19 cellular contexts compared by ENCODE assay signal in the genomic region with DNA sequence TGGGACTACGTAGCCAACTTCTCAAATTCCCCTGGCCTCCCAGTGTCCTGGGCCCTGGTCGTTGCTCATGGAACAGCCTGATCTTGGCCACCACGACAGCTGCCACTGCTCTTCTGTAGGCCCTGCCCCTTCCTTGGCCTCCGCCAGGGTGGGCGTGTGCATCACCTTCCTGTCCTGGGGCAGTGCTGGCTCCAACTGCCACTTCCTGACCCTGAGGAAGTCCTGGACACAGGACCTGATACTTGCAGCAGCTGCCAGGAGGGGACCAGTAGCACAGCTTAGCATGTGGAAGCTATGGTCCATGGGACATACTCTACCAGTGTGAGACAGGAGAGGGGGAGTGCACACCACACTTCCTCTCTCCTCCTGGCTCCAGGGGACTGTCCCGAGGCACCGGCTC.
DNase-seq lines count a peak whose midpoint lies in the region; ATAC-seq and TF ChIP-seq lines count a peak whose summit lies in the region.
"Had no signal": no experiment of that assay in that cellular context is flagged by ENCODE, and none has a peak within 500 bp of the region (broad histone marks: within the 10 kb centered on the region; RNA-seq: fewer than 3 reads in every experiment).

No MANE protein-coding gene starts in this region.

- CTCF ChIA-PET in WTC11 (lab: Charles Lee): interaction anchor here (1.2 kb wide), 1 partner anchor 38 kb away, joined by 5 read pairs; no protein-coding TSS in a partner anchor
- CTCF ChIA-PET in naive thymus-derived CD4-positive, alpha-beta T cell (lab: Charles Lee): no interaction called here

- H3K27me3 ChIP-seq in naive thymus-derived CD4-positive, alpha-beta T cell (ENCODE audit: control insufficient read depth in 2 of 2, insufficient read depth in 2 of 2, low read length in 2 of 2): no peaks in the 10 kb centered on the region
- H3K27me3 ChIP-seq: BE2C had no signal

- no peaks in the 10 kb centered on the region for H3K36me3 ChIP-seq in naive thymus-derived CD4-positive, alpha-beta T cell (ENCODE audit: control insufficient read depth in 2 of 3, insufficient read depth in 3 of 3, low read length in 3 of 3)
- H3K36me3 ChIP-seq: BE2C had no signal

- H3K4me1 ChIP-seq in naive thymus-derived CD4-positive, alpha-beta T cell (ENCODE audit: control insufficient read depth in 2 of 2, insufficient read depth in 2 of 2, low read length in 2 of 2): no peaks in the 10 kb centered on the region
- H3K4me1 ChIP-seq: BE2C had no signal

- H3K36me3 Mint-ChIP-seq in WTC11: peaks cover 14% of the 10 kb centered on the region
- H3K36me3 Mint-ChIP-seq in naive thymus-derived CD4-positive, alpha-beta T cell: peaks cover 0 to 8% (median 0%) of the 10 kb centered on the region in 5 donors
- no peaks in the 10 kb centered on the region for H3K36me3 Mint-ChIP-seq in stimulated activated memory B cell treated with anti-CD40 and anti-IgM and Interleukin-4, amounts not matched to agents 10 μg/mL and 1 μg/mL and 100 μg/mL, for 72 hours
- H3K36me3 Mint-ChIP-seq in osteocyte (ENCODE audit: unreplicated experiment): peaks cover 2% of the 10 kb centered on the region
- H3K36me3 Mint-ChIP-seq: CD4-positive, alpha-beta memory T cell had no signal

- no peak overlapping the region for H3K27ac ChIP-seq in naive thymus-derived CD4-positive, alpha-beta T cell (ENCODE audit: low read depth, low read length)

- TF ChIP-seq CTCF in WTC11 (IDR thresholded peaks at IDR 0.05): no peak
- TF ChIP-seq CTCF in osteocyte (IDR thresholded peaks at IDR 0.05): no peak

- intact Hi-C loops in naive thymus-derived CD4-positive, alpha-beta T cell (cut with micrococcal nuclease): no loop called here
- intact Hi-C loops in sciatic nerve (cut with DNase I): no loop called here

- peak; percentile 50 to 73 for DNase-seq in NCI-H524 (lab: John Stamatoyannopoulos, UW)
- no peak for DNase-seq in NCI-H524 treated with DMSO at 0.1 percent for 48 hours (lab: John Stamatoyannopoulos, UW)
- no peak for DNase-seq in WTC11 (ENCODE audit: low spot score)
- DNase-seq in naive thymus-derived CD4-positive, alpha-beta T cell: no peak
- DNase-seq in osteocyte (ENCODE audit: extremely low spot score, unreplicated experiment): no peak
- no peak for DNase-seq in sciatic nerve (ENCODE audit: low spot score)
- DNase-seq: 8988T; BE2C; CD4-positive, alpha-beta memory T cell; GF-D8; GOT3; KBM-7; NCI-H1048; NCI-H1436 treated with DMSO at 0.1 percent for 48 hours; NCI-H2029 treated with DMSO at 0.1 percent for 48 hours; NCI-H510A treated with DMSO at 0.1 percent for 48 hours; RPMI8226 had no signal

- no peaks in the 10 kb centered on the region for H3K9me3 ChIP-seq in naive thymus-derived CD4-positive, alpha-beta T cell (ENCODE audit: control insufficient read depth in 2 of 3, low read length in 3 of 3)
- H3K9me3 ChIP-seq: BE2C had no signal

- H3K4me3 Mint-ChIP-seq in WTC11 (no peak overlapping the region), osteocyte (ENCODE audit: unreplicated experiment) (no peak overlapping the region)
- no peak overlapping the region for H3K4me3 Mint-ChIP-seq in naive thymus-derived CD4-positive, alpha-beta T cell
- H3K4me3 Mint-ChIP-seq in stimulated activated memory B cell treated with anti-CD40 and anti-IgM and Interleukin-4, amounts not matched to agents 10 μg/mL and 1 μg/mL and 100 μg/mL, for 72 hours: no peak overlapping the region

- H3K27ac Mint-ChIP-seq in WTC11: no peak overlapping the region
- H3K27ac Mint-ChIP-seq in naive thymus-derived CD4-positive, alpha-beta T cell: no peak overlapping the region
- no peak overlapping the region for H3K27ac Mint-ChIP-seq in stimulated activated memory B cell treated with anti-CD40 and anti-IgM and Interleukin-4, amounts not matched to agents 10 μg/mL and 1 μg/mL and 100 μg/mL, for 72 hours
- H3K27ac Mint-ChIP-seq in osteocyte (ENCODE audit: unreplicated experiment): no peak overlapping the region
- H3K27ac Mint-ChIP-seq: CD4-positive, alpha-beta memory T cell had no signal

- H3K27me3 Mint-ChIP-seq in WTC11 (ENCODE audit: low read depth) (peaks cover 12% of the 10 kb centered on the region), osteocyte (ENCODE audit: unreplicated experiment) (no peaks in the 10 kb centered on the region)
- H3K27me3 Mint-ChIP-seq in naive thymus-derived CD4-positive, alpha-beta T cell: peaks cover 0 to 3% (median 0%) of the 10 kb centered on the region in 5 donors
- H3K27me3 Mint-ChIP-seq in stimulated activated memory B cell treated with anti-CD40 and anti-IgM and Interleukin-4, amounts not matched to agents 10 μg/mL and 1 μg/mL and 100 μg/mL, for 72 hours: peaks cover 16% of the 10 kb centered on the region

- H3K9me3 Mint-ChIP-seq in WTC11: peaks cover 39% of the 10 kb centered on the region
- peaks cover 3 to 24% (median 7%) of the 10 kb centered on the region in 11 donors for H3K9me3 Mint-ChIP-seq in naive thymus-derived CD4-positive, alpha-beta T cell
- peaks cover 10% of the 10 kb centered on the region for H3K9me3 Mint-ChIP-seq in stimulated activated memory B cell treated with anti-CD40 and anti-IgM and Interleukin-4, amounts not matched to agents 10 μg/mL and 1 μg/mL and 100 μg/mL, for 72 hours
- peaks cover 21% of the 10 kb centered on the region for H3K9me3 Mint-ChIP-seq in osteocyte (ENCODE audit: unreplicated experiment)

- H3K4me3 ChIP-seq in naive thymus-derived CD4-positive, alpha-beta T cell (ENCODE audit: low read length): no peak overlapping the region

- H3K4me1 Mint-ChIP-seq in WTC11: no peaks in the 10 kb centered on the region
- peaks cover 0 to 1% (median 0%) of the 10 kb centered on the region in 7 donors for H3K4me1 Mint-ChIP-seq in naive thymus-derived CD4-positive, alpha-beta T cell
- no peaks in the 10 kb centered on the region for H3K4me1 Mint-ChIP-seq in stimulated activated memory B cell treated with anti-CD40 and anti-IgM and Interleukin-4, amounts not matched to agents 10 μg/mL and 1 μg/mL and 100 μg/mL, for 72 hours
- no peaks in the 10 kb centered on the region for H3K4me1 Mint-ChIP-seq in osteocyte (ENCODE audit: unreplicated experiment)
- H3K4me1 Mint-ChIP-seq: CD4-positive, alpha-beta memory T cell had no signal

- POLR2A ChIA-PET in WTC11 (lab: Charles Lee): no interaction called here
- POLR2A ChIA-PET in naive thymus-derived CD4-positive, alpha-beta T cell (lab: Charles Lee): no interaction called here

- ATAC-seq in WTC11 (peak; percentile 38; the same call in 1 of the 2 replicates), sciatic nerve (no peak), GM19035 (IDR thresholded peaks at IDR 0.05; ENCODE audit: unreplicated experiment) (no peak)
- peak; percentile 10 for ATAC-seq in naive thymus-derived CD4-positive, alpha-beta T cell
- ATAC-seq in stimulated activated memory B cell treated with anti-CD40 and anti-IgM and Interleukin-4, amounts not matched to agents 10 μg/mL and 1 μg/mL and 100 μg/mL, for 72 hours: peak; percentile 38

TF ChIP-seq in WTC11, 78 proteins besides CTCF, POLR2A, EP300 and RAD21:
- TF ChIP-seq ZNF263 (CRISPR knock-in tag; IDR thresholded peaks at IDR 0.05; ENCODE audit: low read depth) (no peak), FOXK1 (CRISPR knock-in tag; IDR thresholded peaks at IDR 0.05) (no peak), ZBTB21 (CRISPR knock-in tag; IDR thresholded peaks at IDR 0.05; ENCODE audit: borderline replicate concordance) (no peak), TCF7 (CRISPR knock-in tag; IDR thresholded peaks at IDR 0.05; ENCODE audit: low read depth) (no peak), ELF4 (CRISPR knock-in tag; IDR thresholded peaks at IDR 0.05; ENCODE audit: low read depth) (no peak), PREB (CRISPR knock-in tag; IDR thresholded peaks at IDR 0.05; ENCODE audit: borderline replicate concordance) (no peak), ATF6 (CRISPR knock-in tag; IDR thresholded peaks at IDR 0.05) (no peak), MYBL2 (CRISPR knock-in tag; IDR thresholded peaks at IDR 0.05) (no peak)
- TF ChIP-seq, protein P1, sequence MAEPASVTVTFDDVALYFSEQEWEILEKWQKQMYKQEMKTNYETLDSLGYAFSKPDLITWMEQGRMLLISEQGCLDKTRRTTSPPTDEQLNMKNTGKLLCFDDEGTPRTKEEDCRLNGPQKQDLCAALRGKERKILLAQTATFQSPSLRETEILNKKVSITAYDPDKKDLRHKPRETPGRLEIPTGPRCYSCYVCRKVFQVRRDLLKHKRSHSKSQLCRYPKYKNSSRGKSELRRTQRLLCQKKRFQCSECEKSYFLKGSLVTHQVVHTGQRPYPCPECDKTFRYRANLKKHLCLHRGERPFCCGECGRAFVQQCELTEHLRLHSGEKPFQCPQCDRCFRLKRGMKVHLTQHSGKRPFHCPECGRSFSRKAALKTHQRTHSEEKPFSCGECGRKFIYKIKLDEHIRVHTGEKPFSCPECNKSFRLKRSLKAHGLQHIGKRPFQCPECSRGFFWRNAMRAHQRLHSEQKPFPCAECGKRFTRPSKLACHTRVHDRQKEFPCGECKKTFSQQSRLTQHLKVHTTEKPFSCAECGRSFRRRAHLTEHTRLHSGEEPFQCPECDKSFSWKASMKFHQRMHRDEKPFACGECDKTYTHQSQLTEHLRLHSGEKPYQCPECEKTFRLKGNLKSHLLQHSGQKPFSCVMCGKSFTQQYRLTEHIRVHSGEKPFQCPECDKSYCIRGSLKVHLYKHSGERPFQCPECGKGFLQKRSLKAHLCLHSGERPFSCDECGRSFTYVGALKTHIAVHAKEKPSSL (CRISPR knock-in tag; conservative IDR thresholded peaks at IDR 0.05): no peak

Comparison
In these comparisons a context has a peak if more than half of its experiments do, and no peak if none do; other contexts are left out.
1. DNase-seq: peak in NCI-H524 (2 of 2); none in NCI-H524 treated with DMSO at 0.1 percent for 48 hours (single experiment), WTC11 (single experiment), naive thymus-derived CD4-positive, alpha-beta T cell (0 of 9), osteocyte (single experiment) and sciatic nerve (single experiment).
2. ATAC-seq: peak in WTC11 (single experiment), naive thymus-derived CD4-positive, alpha-beta T cell (single experiment) and stimulated activated memory B cell treated with anti-CD40 and anti-IgM and Interleukin-4, amounts not matched to agents 10 μg/mL and 1 μg/mL and 100 μg/mL, for 72 hours (single experiment); none in sciatic nerve (single experiment) and GM19035 (single experiment).